22 cellular contexts compared by ENCODE assay signal in genomic region chr9:89669361-89669842, GRCh38.
A peak's percentile ranks its signal among the peaks of the same experiment; 100 is the strongest.
DNase-seq lines count a peak whose midpoint lies in the region; ATAC-seq, FAIRE-seq and TF ChIP-seq lines count a peak whose summit lies in the region.
"Had no signal": no experiment of that assay in that cellular context is flagged by ENCODE, and none has a peak within 500 bp of the region (broad histone marks: within the 10 kb centered on the region; RNA-seq: fewer than 3 reads in every experiment).

No MANE protein-coding gene starts in this region.

- no peak for TF ChIP-seq RAD21 in HepG2 (CRISPR knock-in tag; IDR thresholded peaks at IDR 0.05)

- H3K27ac ChIP-seq in 22Rv1: peak overlapping the region; percentile 97
- no peak overlapping the region for H3K27ac ChIP-seq in HepG2 (ENCODE audit: extremely low read length, insufficient read depth, low read length)
- peak overlapping the region; percentile 14 to 74 (median 64) for H3K27ac ChIP-seq in pancreas

- no peaks in the 10 kb centered on the region for H3K9me3 ChIP-seq in HepG2 (ENCODE audit: low read length)
- H3K9me3 ChIP-seq in pancreas: no peaks in the 10 kb centered on the region

- CTCF ChIA-PET in HepG2 (lab: Yijun Ruan, JAX; ENCODE audit: low intra/inter-chr PET ratio, low total read pairs): no interaction called here

- TF ChIP-seq POLR2A in HepG2 (IDR thresholded peaks at IDR 0.05; ENCODE audit: insufficient read depth in 1 of 2, low read depth in 2 of 2, low read length in 2 of 2): no peak

- H3K4me3 ChIP-seq in LNCaP clone FGC (ENCODE audit: low read depth, low read length) (no peak overlapping the region), HepG2 (replicated peaks in 1 of 3; ENCODE audit: insufficient read depth in 1 of 3, low read depth in 2 of 3, low read length in 3 of 3) (no peak overlapping the region), pancreas (no peak overlapping the region)

- H3K79me2 ChIP-seq in HepG2 (ENCODE audit: insufficient read depth, low read length): no peaks in the 10 kb centered on the region

- H3K4me1 ChIP-seq in HepG2 (ENCODE audit: insufficient read depth, low read length) (peaks cover 39% of the 10 kb centered on the region), pancreas (peaks cover 51 to 66% (median 66%) of the 10 kb centered on the region in 3 donors)

- H3K36me3 ChIP-seq in HepG2 (replicated peaks in 1 of 2; ENCODE audit: control insufficient read depth in 1 of 2, insufficient read depth in 2 of 2, low read length in 2 of 2) (no peaks in the 10 kb centered on the region), pancreas (no peaks in the 10 kb centered on the region)

- in situ Hi-C loops in HepG2 (cut with HindIII; ENCODE audit: extremely low pct_ligation_motif_present, low pct_unique_long_range_greater_than_20kb): no loop called here

- peak; percentile 64 for DNase-seq in LNCaP clone FGC (ENCODE audit: low read depth)
- peak; percentile 37 for DNase-seq in HepG2 (ENCODE audit: low spot score)
- peak in 4 of 6 donors; percentile 65 to 77 (median 68) for DNase-seq in pancreas
- DNase-seq in dermis blood vessel endothelial cell: no peak
- DNase-seq in dedifferentiated amniotic fluid mesenchymal stem cell (ENCODE audit: extremely low spot score): no peak
- DNase-seq: COR-L47, DMS 273 treated with DMSO at 0.1 percent for 48 hours, GOT3, HCEC 1CT, MV-4-11, NCI-H1694, NCI-H2081 treated with DMSO at 0.1 percent for 48 hours, NCI-H2171 treated with DMSO at 0.1 percent for 48 hours, NCI-H524 treated with DMSO at 0.1 percent for 48 hours, NCI-H82 had no signal

- TF ChIP-seq EP300 in HepG2 (IDR thresholded peaks at IDR 0.05; ENCODE audit: low read depth in 2 of 2, low read length in 2 of 2) (peak in 1 of 2 experiments; percentile 9; a peak in 1 of 4 replicates), HepG2 (CRISPR knock-in tag; IDR thresholded peaks at IDR 0.05; ENCODE audit: borderline replicate concordance) (no peak)

- no peaks in the 10 kb centered on the region for H4K20me1 ChIP-seq in HepG2 (ENCODE audit: insufficient read depth, low read length)

- intact Hi-C loops in HepG2 (cut with micrococcal nuclease; ENCODE audit: unreplicated experiment) (no loop called here), pancreas (cut with DNase I) (no loop called here)

- H2AFZ ChIP-seq in HepG2 (ENCODE audit: low read length): no peak overlapping the region

- ATAC-seq in HepG2: peak; percentile 48
- peak in 3 of 4 donors; percentile 4 to 44 (median 9) for ATAC-seq in pancreas
- no peak for ATAC-seq in GM18907 (IDR thresholded peaks at IDR 0.05; ENCODE audit: unreplicated experiment)
- no peak for ATAC-seq in HG02884 (IDR thresholded peaks at IDR 0.05; ENCODE audit: unreplicated experiment)

- BruUV-seq in HepG2 (replicated peaks; lab: Mats Ljungman, UMichigan): no TSS peak

- 0% methylated on average over 1 of the region's 2 CpGs for WGBS in HepG2 (ENCODE audit: low lambda C conversion rate)
- 44 to 52% methylated on average over 2 of the region's 2 CpGs for WGBS in pancreas, 2 donors

- TF ChIP-seq CTCF in 22Rv1 (IDR thresholded peaks at IDR 0.05): no peak
- no peak for TF ChIP-seq CTCF in LNCaP clone FGC (IDR thresholded peaks at IDR 0.05; ENCODE audit: control insufficient read depth, extremely low read depth, insufficient read depth)
- TF ChIP-seq CTCF in HepG2 (CRISPR knock-in tag; IDR thresholded peaks at IDR 0.05): no peak
- no peak for TF ChIP-seq CTCF in pancreas (IDR thresholded peaks at IDR 0.05)

- H3K27me3 ChIP-seq in HepG2 (ENCODE audit: control insufficient read depth in 1 of 2, insufficient read depth in 2 of 2, low read length in 2 of 2): peaks cover 2 to 10% of the 10 kb centered on the region in 2 experiments; a peak in 3 of 5 replicates
- no peaks in the 10 kb centered on the region for H3K27me3 ChIP-seq in pancreas

- H3K9ac ChIP-seq in HepG2 (ENCODE audit: insufficient read depth, low read depth, low read length): no peak overlapping the region

- H3K4me2 ChIP-seq in HepG2 (ENCODE audit: low read depth, low read length): no peak overlapping the region

- POLR2A ChIA-PET in HepG2 (lab: Yijun Ruan, JAX): no interaction called here

- FAIRE-seq in HepG2 (lab: Jason Lieb, UNC): peak; percentile 66
- no peak for FAIRE-seq in pancreas (lab: Jason Lieb, UNC)
- FAIRE-seq: A204.1, GM18507, GM19239, RCC 7860 had no signal

TF ChIP-seq in HepG2, 621 proteins besides CTCF, POLR2A, EP300 and RAD21 (continues in another document):
- TF ChIP-seq RXRB (CRISPR knock-in tag; IDR thresholded peaks at IDR 0.05; ENCODE audit: borderline replicate concordance) (0 out of 2 replicates have a peak, but pooled peaks have one; percentile 19), SOX6 (IDR thresholded peaks at IDR 0.05) (no peak), SOX6 (CRISPR knock-in tag; IDR thresholded peaks at IDR 0.05) (peak; percentile 93), FOXA3 (CRISPR knock-in tag; IDR thresholded peaks at IDR 0.05) (peak; percentile 67), LCORL (IDR thresholded peaks at IDR 0.05) (no peak), LCORL (CRISPR knock-in tag; IDR thresholded peaks at IDR 0.05) (peak; percentile 65; the same call in 1 of the 2 replicates), SOX5 (CRISPR knock-in tag; IDR thresholded peaks at IDR 0.05; ENCODE audit: borderline replicate concordance) (peak; percentile 51; the same call in 1 of the 2 replicates), RXRA (CRISPR knock-in tag; IDR thresholded peaks at IDR 0.05) (peak; percentile 65; the same call in 1 of the 2 replicates), SIX4 (CRISPR knock-in tag; IDR thresholded peaks at IDR 0.05) (no peak), ELK4 (CRISPR knock-in tag; IDR thresholded peaks at IDR 0.05; ENCODE audit: borderline replicate concordance) (no peak), MEIS2 (CRISPR knock-in tag; IDR thresholded peaks at IDR 0.05) (no peak), ZNF776 (CRISPR knock-in tag; IDR thresholded peaks at IDR 0.05) (no peak), ZBTB20 (CRISPR knock-in tag; IDR thresholded peaks at IDR 0.05; ENCODE audit: borderline replicate concordance, low read depth) (no peak), ZNF720 (CRISPR knock-in tag; IDR thresholded peaks at IDR 0.05) (no peak), SRSF1 (optimal IDR thresholded peaks at IDR 0.05; ENCODE audit: low read depth, low read length) (no peak), ELF3 (CRISPR knock-in tag; IDR thresholded peaks at IDR 0.05) (no peak), ZC3H13 (CRISPR knock-in tag; IDR thresholded peaks at IDR 0.05) (no peak), HNF4A (CRISPR knock-in tag; IDR thresholded peaks at IDR 0.05) (peak; percentile 32), ZNF644 (CRISPR knock-in tag; IDR thresholded peaks at IDR 0.05; ENCODE audit: low read depth) (peak; percentile 24; the same call in 1 of the 2 replicates), PAXIP1 (CRISPR knock-in tag; conservative IDR thresholded peaks at IDR 0.05) (0 out of 2 replicates have a peak, but pooled peaks have one; percentile 16)
- TF ChIP-seq, protein P1, sequence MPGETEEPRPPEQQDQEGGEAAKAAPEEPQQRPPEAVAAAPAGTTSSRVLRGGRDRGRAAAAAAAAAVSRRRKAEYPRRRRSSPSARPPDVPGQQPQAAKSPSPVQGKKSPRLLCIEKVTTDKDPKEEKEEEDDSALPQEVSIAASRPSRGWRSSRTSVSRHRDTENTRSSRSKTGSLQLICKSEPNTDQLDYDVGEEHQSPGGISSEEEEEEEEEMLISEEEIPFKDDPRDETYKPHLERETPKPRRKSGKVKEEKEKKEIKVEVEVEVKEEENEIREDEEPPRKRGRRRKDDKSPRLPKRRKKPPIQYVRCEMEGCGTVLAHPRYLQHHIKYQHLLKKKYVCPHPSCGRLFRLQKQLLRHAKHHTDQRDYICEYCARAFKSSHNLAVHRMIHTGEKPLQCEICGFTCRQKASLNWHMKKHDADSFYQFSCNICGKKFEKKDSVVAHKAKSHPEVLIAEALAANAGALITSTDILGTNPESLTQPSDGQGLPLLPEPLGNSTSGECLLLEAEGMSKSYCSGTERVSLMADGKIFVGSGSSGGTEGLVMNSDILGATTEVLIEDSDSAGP (CRISPR knock-in tag; IDR thresholded peaks at IDR 0.05; ENCODE audit: borderline replicate concordance): no peak

Comparison
In these comparisons a context has a peak if more than half of its experiments do, and no peak if none do; other contexts are left out.
1. DNase-seq: peak in LNCaP clone FGC (single experiment), HepG2 (single experiment) and pancreas (4 of 6); none in dermis blood vessel endothelial cell (single experiment) and dedifferentiated amniotic fluid mesenchymal stem cell (single experiment).
2. ATAC-seq: peak in HepG2 (single experiment) and pancreas (3 of 4); none in GM18907 (single experiment) and HG02884 (single experiment).